Comparison of ENCODE assay signal across 1 cellular context in the genomic region with DNA sequence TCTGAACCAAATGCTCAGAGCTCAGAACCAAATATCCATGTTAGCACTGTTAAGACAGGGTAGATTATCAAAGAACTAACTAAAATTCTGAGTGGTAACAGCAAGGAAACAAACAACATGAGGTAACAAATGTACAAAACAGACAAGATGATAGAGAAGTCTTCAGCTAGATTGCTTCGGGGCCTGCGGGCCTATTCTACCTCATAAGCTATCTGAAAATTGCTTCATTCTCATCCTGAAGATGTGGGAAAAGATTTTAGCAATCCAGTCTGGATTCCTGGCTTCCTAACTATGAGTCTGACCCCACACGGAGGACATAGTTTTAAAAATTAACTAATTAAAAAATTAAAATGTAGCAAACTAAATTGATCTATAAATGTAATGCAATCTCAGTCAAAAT.
TF ChIP-seq lines count a peak whose summit lies in the region.

No MANE protein-coding gene starts in this region.

TF ChIP-seq in K562, 482 proteins besides CTCF, POLR2A, EP300 and RAD21 (continued from another document):
- TF ChIP-seq ETV1 (tag; conservative IDR thresholded peaks at IDR 0.05; ENCODE audit: low read depth): no peak
